Comparison of ENCODE assay signal across 1 cellular context in the genomic region with DNA sequence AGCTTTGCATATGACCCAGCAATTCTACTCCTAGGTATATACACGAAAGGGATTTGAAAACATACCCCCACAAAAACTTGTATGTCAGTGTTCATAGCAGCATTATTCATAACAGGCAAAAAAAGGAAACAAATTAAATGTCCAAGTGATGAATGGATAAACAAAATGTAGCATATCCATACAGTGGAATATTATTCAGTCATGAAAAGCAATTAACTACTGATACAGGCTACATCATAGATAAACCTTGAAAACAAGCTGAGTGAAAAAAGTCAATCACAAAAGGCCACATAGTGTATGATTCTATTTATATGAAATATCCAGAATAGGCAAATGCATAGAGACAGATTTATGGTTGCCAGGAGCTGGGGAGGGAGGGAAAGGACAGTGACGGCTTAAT.
TF ChIP-seq lines count a peak whose summit lies in the region.

No MANE protein-coding gene starts in this region.

TF ChIP-seq in A549, 52 proteins besides CTCF, POLR2A, EP300 and RAD21:
- TF ChIP-seq HOXA7 (CRISPR knock-in tag; IDR thresholded peaks at IDR 0.05) (no peak; the same call in 1 of the 2 replicates), MYC (IDR thresholded peaks at IDR 0.05; ENCODE audit: borderline replicate concordance, low read length) (no peak), HEYL (CRISPR knock-in tag; IDR thresholded peaks at IDR 0.05) (no peak), FOXS1 (CRISPR knock-in tag; IDR thresholded peaks at IDR 0.05) (no peak), HDAC2 (IDR thresholded peaks at IDR 0.05) (no peak), FOSL2 (IDR thresholded peaks at IDR 0.05) (no peak), FOSL2 (CRISPR knock-in tag; IDR thresholded peaks at IDR 0.05) (no peak), ZSCAN20 (CRISPR knock-in tag; IDR thresholded peaks at IDR 0.05) (no peak), NFE2L2 (conservative IDR thresholded peaks at IDR 0.05; ENCODE audit: low read length) (no peak), ZNF302 (CRISPR knock-in tag; IDR thresholded peaks at IDR 0.05) (no peak), MAZ (IDR thresholded peaks at IDR 0.05; ENCODE audit: borderline replicate concordance, low read depth, low read length) (no peak), FOSB (CRISPR knock-in tag; IDR thresholded peaks at IDR 0.05) (no peak), KDM5A (IDR thresholded peaks at IDR 0.05) (no peak), RARB (CRISPR knock-in tag; IDR thresholded peaks at IDR 0.05) (no peak), ZFP36 (IDR thresholded peaks at IDR 0.05; ENCODE audit: borderline replicate concordance, partially characterized antibody) (no peak), SREBF2 (IDR thresholded peaks at IDR 0.05) (no peak), SMC3 (IDR thresholded peaks at IDR 0.05) (no peak)
- TF ChIP-seq, protein P1, sequence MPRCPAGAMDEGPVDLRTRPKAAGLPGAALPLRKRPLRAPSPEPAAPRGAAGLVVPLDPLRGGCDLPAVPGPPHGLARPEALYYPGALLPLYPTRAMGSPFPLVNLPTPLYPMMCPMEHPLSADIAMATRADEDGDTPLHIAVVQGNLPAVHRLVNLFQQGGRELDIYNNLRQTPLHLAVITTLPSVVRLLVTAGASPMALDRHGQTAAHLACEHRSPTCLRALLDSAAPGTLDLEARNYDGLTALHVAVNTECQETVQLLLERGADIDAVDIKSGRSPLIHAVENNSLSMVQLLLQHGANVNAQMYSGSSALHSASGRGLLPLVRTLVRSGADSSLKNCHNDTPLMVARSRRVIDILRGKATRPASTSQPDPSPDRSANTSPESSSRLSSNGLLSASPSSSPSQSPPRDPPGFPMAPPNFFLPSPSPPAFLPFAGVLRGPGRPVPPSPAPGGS (IDR thresholded peaks at IDR 0.05): no peak
- TF ChIP-seq, protein P2, sequence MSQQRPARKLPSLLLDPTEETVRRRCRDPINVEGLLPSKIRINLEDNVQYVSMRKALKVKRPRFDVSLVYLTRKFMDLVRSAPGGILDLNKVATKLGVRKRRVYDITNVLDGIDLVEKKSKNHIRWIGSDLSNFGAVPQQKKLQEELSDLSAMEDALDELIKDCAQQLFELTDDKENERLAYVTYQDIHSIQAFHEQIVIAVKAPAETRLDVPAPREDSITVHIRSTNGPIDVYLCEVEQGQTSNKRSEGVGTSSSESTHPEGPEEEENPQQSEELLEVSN (IDR thresholded peaks at IDR 0.05; ENCODE audit: borderline replicate concordance, low read depth): no peak
- TF ChIP-seq, protein P3, sequence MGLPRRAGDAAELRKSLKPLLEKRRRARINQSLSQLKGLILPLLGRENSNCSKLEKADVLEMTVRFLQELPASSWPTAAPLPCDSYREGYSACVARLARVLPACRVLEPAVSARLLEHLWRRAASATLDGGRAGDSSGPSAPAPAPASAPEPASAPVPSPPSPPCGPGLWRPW (IDR thresholded peaks at IDR 0.05): no peak
